Comparison of ENCODE assay signal across 22 cellular contexts in genomic region chr4:1340181-1340747, GRCh38.
"Had no signal": no experiment of that assay in that cellular context is flagged by ENCODE, and none has a peak within 500 bp of the region (broad histone marks: within the 10 kb centered on the region; RNA-seq: fewer than 3 reads in every experiment).

No MANE protein-coding gene starts in this region.

- H3K4me3 Mint-ChIP-seq: effector memory CD8-positive, alpha-beta T cell; mesothelial cell of epicardium; naive B cell; natural killer cell treated with Interleukin-12 subunit alpha and Interleukin-12 subunit beta and Interleukin-15 and Interleukin-18, amount 100 ng/mL, for 72 hours; neural crest cell; stimulated activated naive B cell treated with anti-CD40 and anti-IgM and Interleukin-4, amounts not matched to agents 10 μg/mL and 1 μg/mL and 100 μg/mL, for 72 hours; stimulated activated naive CD8-positive, alpha-beta T cell treated with anti-CD3 and anti-CD28 coated beads, Interleukin-15, Interleukin-2, amounts not matched to agents 100 ng/mL and 50 ng/mL, for 24 hours had no signal

- H3K9ac ChIP-seq: parathyroid adenoma had no signal

- H3K27ac Mint-ChIP-seq: effector memory CD8-positive, alpha-beta T cell; mesothelial cell of epicardium; naive B cell; natural killer cell treated with Interleukin-12 subunit alpha and Interleukin-12 subunit beta and Interleukin-15 and Interleukin-18, amount 100 ng/mL, for 72 hours; stimulated activated naive B cell treated with anti-CD40 and anti-IgM and Interleukin-4, amounts not matched to agents 10 μg/mL and 1 μg/mL and 100 μg/mL, for 72 hours; stimulated activated naive CD8-positive, alpha-beta T cell treated with anti-CD3 and anti-CD28 coated beads, Interleukin-15, Interleukin-2, amounts not matched to agents 100 ng/mL and 50 ng/mL, for 24 hours had no signal

- H3K4me1 ChIP-seq: parathyroid adenoma, prostate gland had no signal

- H3K79me2 ChIP-seq: parathyroid adenoma had no signal

- ATAC-seq: effector memory CD8-positive, alpha-beta T cell; left lobe of liver; mucosa of descending colon; natural killer cell treated with Interleukin-12 subunit alpha and Interleukin-12 subunit beta and Interleukin-15 and Interleukin-18, amount 100 ng/mL, for 72 hours; stimulated activated naive B cell treated with anti-CD40 and anti-IgM and Interleukin-4, amounts not matched to agents 10 μg/mL and 1 μg/mL and 100 μg/mL, for 72 hours had no signal

- H3K4me3 ChIP-seq: esophagus squamous epithelium, mucosa of descending colon, prostate gland, right atrium auricular region, sigmoid colon, thoracic aorta, tibial nerve, vagina had no signal

- H3K9me3 Mint-ChIP-seq: effector memory CD8-positive, alpha-beta T cell; naive B cell; neural crest cell; stimulated activated naive CD8-positive, alpha-beta T cell treated with anti-CD3 and anti-CD28 coated beads, Interleukin-15, Interleukin-2, amounts not matched to agents 100 ng/mL and 50 ng/mL, for 24 hours had no signal

- H2AFZ ChIP-seq: parathyroid adenoma had no signal

- H3K9me3 ChIP-seq: esophagus squamous epithelium, mucosa of descending colon, prostate gland, right atrium auricular region, sigmoid colon, thoracic aorta, tibial nerve, vagina had no signal

- DNase-seq: cortex of kidney; effector memory CD8-positive, alpha-beta T cell; erythroblast; esophagus squamous epithelium; foreskin melanocyte; mesenchymal stem cell; naive B cell; sigmoid colon; stimulated activated CD4-positive, alpha-beta T cell treated with anti-CD3 and anti-CD28 coated beads, Interleukin-4, amount 100 ng/mL, for 4 hours; stimulated activated naive B cell treated with anti-CD40 and anti-IgM and Interleukin-4, amounts not matched to agents 10 μg/mL and 1 μg/mL and 100 μg/mL, for 72 hours had no signal

- H3K27me3 ChIP-seq: esophagus squamous epithelium, right atrium auricular region, sigmoid colon, tibial nerve, vagina had no signal

- H3K27ac ChIP-seq: esophagus squamous epithelium, parathyroid adenoma, prostate gland, right atrium auricular region, sigmoid colon, thoracic aorta, tibial nerve, vagina had no signal

- H3K27me3 Mint-ChIP-seq: effector memory CD8-positive, alpha-beta T cell; naive B cell; natural killer cell treated with Interleukin-12 subunit alpha and Interleukin-12 subunit beta and Interleukin-15 and Interleukin-18, amount 100 ng/mL, for 72 hours; stimulated activated naive B cell treated with anti-CD40 and anti-IgM and Interleukin-4, amounts not matched to agents 10 μg/mL and 1 μg/mL and 100 μg/mL, for 72 hours; stimulated activated naive CD8-positive, alpha-beta T cell treated with anti-CD3 and anti-CD28 coated beads, Interleukin-15, Interleukin-2, amounts not matched to agents 100 ng/mL and 50 ng/mL, for 24 hours had no signal
